ENCODE assay signal across 15 cellular contexts in genomic region chr16:7055443-7055842, GRCh38.
DNase-seq lines count a peak whose midpoint lies in the region; ATAC-seq, FAIRE-seq and TF ChIP-seq lines count a peak whose summit lies in the region.
"Had no signal": no experiment of that assay in that cellular context is flagged by ENCODE, and none has a peak within 500 bp of the region (broad histone marks: within the 10 kb centered on the region; RNA-seq: fewer than 3 reads in every experiment).

No MANE protein-coding gene starts in this region.

- intact Hi-C loops in K562 (cut with micrococcal nuclease) = no loop called here
- intact Hi-C loops in mammary epithelial cell (cut with micrococcal nuclease) = no loop called here

- no peak for TF ChIP-seq EP300 in K562 (IDR thresholded peaks at IDR 0.05; ENCODE audit: low read length)

- ATAC-seq in K562 = no peak
- no peak for ATAC-seq in stimulated activated naive CD8-positive, alpha-beta T cell treated with anti-CD3 and anti-CD28 coated beads, Interleukin-15, amount 100 ng/mL, for 72 hours
- ATAC-seq: CD8-positive, alpha-beta T cell had no signal

- in situ Hi-C loops in K562 (cut with MboI) (no loop called here), mammary epithelial cell (cut with MboI; ENCODE audit: low sequenced_read_pairs in 2 of 2) (no loop called here)

- H3K27me3 ChIP-seq in K562 (ENCODE audit: control insufficient read depth in 2 of 2, insufficient read depth in 2 of 2, low read length in 2 of 2) (no peaks in the 10 kb centered on the region), mammary epithelial cell (ENCODE audit: insufficient read depth, low read length) (no peaks in the 10 kb centered on the region)

- FAIRE-seq in K562 (lab: Jason Lieb, UNC) = no peak
- FAIRE-seq: D721Med had no signal

- BruUV-seq in K562 (replicated peaks; lab: Mats Ljungman, UMichigan) (no TSS peak), mammary epithelial cell (replicated peaks; lab: Mats Ljungman, UMichigan) (no TSS peak)

- no peak overlapping the region for H3K4me3 ChIP-seq in Jurkat, Clone E6-1 (ENCODE audit: low read length)
- H3K4me3 ChIP-seq in K562 (no peak overlapping the region), mammary epithelial cell (replicated peaks in 1 of 3; ENCODE audit: insufficient read depth in 1 of 3, low read depth in 2 of 3, low read length in 3 of 3) (no peak overlapping the region)

- no peak for TF ChIP-seq POLR2A in K562 (conservative IDR thresholded peaks at IDR 0.05)

- POLR2A ChIA-PET in K562 (lab: Yijun Ruan, JAX) = no interaction called here

- H3K4me1 Mint-ChIP-seq in stimulated activated naive CD8-positive, alpha-beta T cell treated with anti-CD3 and anti-CD28 coated beads, Interleukin-15, amount 100 ng/mL, for 72 hours = no peaks in the 10 kb centered on the region
- H3K4me1 Mint-ChIP-seq: CD14-positive monocyte had no signal

- dilution Hi-C loops in mammary epithelial cell (cut with HindIII; ENCODE audit: low sequenced_read_pairs) = no loop called here

- no peak overlapping the region for H3K27ac Mint-ChIP-seq in stimulated activated naive CD8-positive, alpha-beta T cell treated with anti-CD3 and anti-CD28 coated beads, Interleukin-15, amount 100 ng/mL, for 72 hours
- H3K27ac Mint-ChIP-seq: CD14-positive monocyte; CD8-positive, alpha-beta T cell had no signal

- no peak overlapping the region for H3K4me3 Mint-ChIP-seq in stimulated activated naive CD8-positive, alpha-beta T cell treated with anti-CD3 and anti-CD28 coated beads, Interleukin-15, amount 100 ng/mL, for 72 hours
- H3K4me3 Mint-ChIP-seq: CD14-positive monocyte; CD8-positive, alpha-beta T cell had no signal

- H3K9me3 ChIP-seq in K562 (replicated peaks; ENCODE audit: control insufficient read depth, insufficient read depth, low read depth, low read length) = no peaks in the 10 kb centered on the region
- H3K9me3 ChIP-seq in mammary epithelial cell (replicated peaks; ENCODE audit: insufficient read depth, low read length) = peaks cover 16% of the 10 kb centered on the region

- H3K27me3 Mint-ChIP-seq in stimulated activated naive CD8-positive, alpha-beta T cell treated with anti-CD3 and anti-CD28 coated beads, Interleukin-15, amount 100 ng/mL, for 72 hours = no peaks in the 10 kb centered on the region

- H3K79me2 ChIP-seq in K562 (ENCODE audit: control insufficient read depth, insufficient read depth, low read length) (no peaks in the 10 kb centered on the region), mammary epithelial cell (ENCODE audit: insufficient read depth, low read length) (no peaks in the 10 kb centered on the region)

- peaks cover 0 to 21% of the 10 kb centered on the region in 2 donors for H3K9me3 Mint-ChIP-seq in stimulated activated naive CD8-positive, alpha-beta T cell treated with anti-CD3 and anti-CD28 coated beads, Interleukin-15, amount 100 ng/mL, for 72 hours

- CTCF ChIA-PET in K562 (lab: Yijun Ruan, JAX; ENCODE audit: low intra/inter-chr PET ratio) (no interaction called here), mammary epithelial cell (lab: Charles Lee; ENCODE audit: low non-redundant PET) (no interaction called here)

- H3K9me1 ChIP-seq in K562 (ENCODE audit: control insufficient read depth, insufficient read depth, low read length) = no peaks in the 10 kb centered on the region

- DNase-seq in NCI-H146 (lab: John Stamatoyannopoulos, UW) (peak; percentile 27), NCI-H146 treated with DMSO at 0.1 percent for 48 hours (lab: John Stamatoyannopoulos, UW; ENCODE audit: unreplicated experiment) (no peak), K562 (ENCODE audit: extremely low read depth in 1 of 4, low spot score in 3 of 4) (peak; percentile 3 to 23 (median 12)), mammary epithelial cell (no peak), NCI-H1105 (lab: John Stamatoyannopoulos, UW) (no peak)
- DNase-seq in Jurkat, Clone E6-1 (ENCODE audit: low read depth, low spot score) = peak; percentile 31
- no peak for DNase-seq in stimulated activated naive CD8-positive, alpha-beta T cell treated with anti-CD3 and anti-CD28 coated beads, Interleukin-15, amount 100 ng/mL, for 72 hours
- DNase-seq: CD8-positive, alpha-beta T cell; COR-L47; DMS153; DND-41; H7 had no signal

- no peak overlapping the region for H2AFZ ChIP-seq in K562 (ENCODE audit: low read depth, low read length)
- no peak overlapping the region for H2AFZ ChIP-seq in mammary epithelial cell (ENCODE audit: low read depth, low read length)

- H3K36me3 ChIP-seq in K562 (ENCODE audit: control insufficient read depth, insufficient read depth, low read length) = no peaks in the 10 kb centered on the region
- no peaks in the 10 kb centered on the region for H3K36me3 ChIP-seq in mammary epithelial cell (ENCODE audit: insufficient read depth, low read length)

- H3K9ac ChIP-seq in K562 (ENCODE audit: insufficient read depth in 1 of 2, low read depth in 2 of 2, low read length in 2 of 2) = no peak overlapping the region
- H3K9ac ChIP-seq in mammary epithelial cell (ENCODE audit: insufficient read depth, low read length) = no peak overlapping the region

- 0% methylated on average over 5 of the region's 6 CpGs for WGBS in K562 (ENCODE audit: insufficient coverage, low coverage, missing lambda C conversion rate)
- WGBS in mammary epithelial cell (ENCODE audit: low coverage, missing lambda C conversion rate) = 32% methylated on average over 6 of the region's 6 CpGs

- no peak overlapping the region for H3K27ac ChIP-seq in K562 (ENCODE audit: extremely low read depth, low read depth, low read length)
- H3K27ac ChIP-seq in mammary epithelial cell (ENCODE audit: insufficient read depth, low read depth, low read length) = no peak overlapping the region
- H3K27ac ChIP-seq: 22Rv1 had no signal

- H3K4me1 ChIP-seq in K562 (replicated peaks in 1 of 2; ENCODE audit: control insufficient read depth in 2 of 2, insufficient read depth in 2 of 2, low read length in 2 of 2) = no peaks in the 10 kb centered on the region; a peak in 1 of 5 replicates
- no peaks in the 10 kb centered on the region for H3K4me1 ChIP-seq in mammary epithelial cell (ENCODE audit: insufficient read depth, low read length)

- no peak for TF ChIP-seq RAD21 in K562 (CRISPR knock-in tag; conservative IDR thresholded peaks at IDR 0.05 in 1 of 2, IDR thresholded peaks at IDR 0.05 in 1 of 2)

- H3K4me2 ChIP-seq in K562 (ENCODE audit: insufficient read depth, low read length) (no peak overlapping the region), mammary epithelial cell (ENCODE audit: insufficient read depth, low read depth, low read length) (no peak overlapping the region)

- no peaks in the 10 kb centered on the region for H4K20me1 ChIP-seq in K562 (replicated peaks; ENCODE audit: control insufficient read depth, insufficient read depth, low read length)
- no peaks in the 10 kb centered on the region for H4K20me1 ChIP-seq in mammary epithelial cell (ENCODE audit: insufficient read depth, low read length)

- no peak for TF ChIP-seq CTCF in K562 (IDR thresholded peaks at IDR 0.05 in 2 of 3, conservative IDR thresholded peaks at IDR 0.05 in 1 of 3; ENCODE audit: insufficient read depth in 2 of 3, low read depth in 1 of 3, low read length in 3 of 3)
- no peak for TF ChIP-seq CTCF in mammary epithelial cell (conservative IDR thresholded peaks at IDR 0.05 in 1 of 2, IDR thresholded peaks at IDR 0.05 in 1 of 2; ENCODE audit: extremely low read depth in 1 of 2, insufficient read depth in 1 of 2, low read depth in 1 of 2, low read length in 2 of 2)

TF ChIP-seq in K562, 482 proteins besides CTCF, POLR2A, EP300 and RAD21:
- TF ChIP-seq PKNOX1 (IDR thresholded peaks at IDR 0.05) (peak; percentile 88), NR1H2 (CRISPR knock-in tag; IDR thresholded peaks at IDR 0.05) (no peak)

Comparison
In these comparisons a context has a peak if more than half of its experiments do, and no peak if none do; other contexts are left out.
1. DNase-seq: peak in NCI-H146 (single experiment), Jurkat, Clone E6-1 (single experiment) and K562 (4 of 4); none in NCI-H146 treated with DMSO at 0.1 percent for 48 hours (single experiment), mammary epithelial cell (single experiment), stimulated activated naive CD8-positive, alpha-beta T cell treated with anti-CD3 and anti-CD28 coated beads, Interleukin-15, amount 100 ng/mL, for 72 hours (0 of 2) and NCI-H1105 (single experiment).